ENCODE assay signal across 9 cellular contexts in genomic region chr10:102502337-102503151, GRCh38. TPM values are rescaled to one million over a fixed set of nuclear protein-coding genes. Genes with fewer than 3 reads are reported as not detected.
A peak's percentile ranks its signal among the peaks of the same experiment; 100 is the strongest.
DNase-seq lines count a peak whose midpoint lies in the region; ATAC-seq, FAIRE-seq and TF ChIP-seq lines count a peak whose summit lies in the region.
"Had no signal": no experiment of that assay in that cellular context is flagged by ENCODE, and none has a peak within 500 bp of the region (broad histone marks: within the 10 kb centered on the region; RNA-seq: fewer than 3 reads in every experiment).

TSS of gene ACTR1A (minus strand) at chr10:102502712. CDS start at chr10:102502647, 65 bp downstream.

- H3K27me3 Mint-ChIP-seq in activated CD4-positive, alpha-beta T cell treated with anti-CD3 and anti-CD28 coated beads for 36 hours: no peaks in the 10 kb centered on the region
- H3K27me3 Mint-ChIP-seq: stimulated activated naive CD8-positive, alpha-beta T cell treated with anti-CD3 and anti-CD28 coated beads, Interleukin-15, Interleukin-2, amounts not matched to agents 100 ng/mL and 50 ng/mL, for 24 hours had no signal

- peaks cover 3% of the 10 kb centered on the region for H3K36me3 Mint-ChIP-seq in activated CD4-positive, alpha-beta T cell treated with anti-CD3 and anti-CD28 coated beads for 36 hours (ENCODE audit: low read depth)

- H3K27ac ChIP-seq in kidney (ENCODE audit: low read depth in 2 of 2, low read length in 2 of 2): peak within 1 kb of the TSS; percentile 90

- H3K4me1 Mint-ChIP-seq in activated CD4-positive, alpha-beta T cell treated with anti-CD3 and anti-CD28 coated beads for 36 hours: peaks cover 31% of the 10 kb centered on the region

- H3K9me3 ChIP-seq in BE2C (no peaks in the 10 kb centered on the region), kidney (ENCODE audit: control insufficient read depth in 1 of 2, low read length in 2 of 2) (no peaks in the 10 kb centered on the region)

- CTCF ChIA-PET in activated CD4-positive, alpha-beta T cell treated with anti-CD3 and anti-CD28 coated beads for 36 hours (lab: Charles Lee): interaction anchor here (0.6 to 10.3 kb wide), 18 partner anchors 9 to 405 kb away, joined by 3 to 105 read pairs (median 4); partner anchors contain the start of genes GBF1, NOLC1 and TRIM8

- H3K27me3 ChIP-seq in BE2C: no peaks in the 10 kb centered on the region

- DNase-seq in BE2C: peak; percentile 94
- peak; percentile 74 for DNase-seq in GM19239 (ENCODE audit: insufficient read length, low spot score)
- DNase-seq in NCI-H524 (lab: John Stamatoyannopoulos, UW): peak; percentile 92 to 95
- peak; percentile 97 for DNase-seq in activated CD4-positive, alpha-beta T cell treated with anti-CD3 and anti-CD28 coated beads for 36 hours
- peak; percentile 100 for DNase-seq in choroid plexus epithelial cell (ENCODE audit: low read depth)
- peak; percentile 98 for DNase-seq in kidney
- peak; percentile 95 for DNase-seq in stimulated activated CD4-positive, alpha-beta T cell treated with anti-CD3 and anti-CD28 coated beads, Interleukin-15, amount 100 ng/mL, for 24 hours

- H3K36me3 ChIP-seq in BE2C: no peaks in the 10 kb centered on the region; the same call in 1 of the 2 replicates
- no peaks in the 10 kb centered on the region for H3K36me3 ChIP-seq in kidney (ENCODE audit: control insufficient read depth in 1 of 2, insufficient read depth in 2 of 2, low read length in 2 of 2)

- TF ChIP-seq CTCF in BE2C (IDR thresholded peaks at IDR 0.05; ENCODE audit: low read depth, low read length) (no peak), choroid plexus epithelial cell (conservative IDR thresholded peaks at IDR 0.05; ENCODE audit: low read depth, low read length) (no peak), kidney (IDR thresholded peaks at IDR 0.05; ENCODE audit: borderline replicate concordance, extremely low read depth, insufficient read depth) (no peak)

- ATAC-seq in HG03442 (IDR thresholded peaks at IDR 0.05; ENCODE audit: unreplicated experiment): peak; percentile 47
- ATAC-seq in activated CD4-positive, alpha-beta T cell treated with anti-CD3 and anti-CD28 coated beads for 36 hours: peak; percentile 54

- H3K4me1 ChIP-seq in BE2C (no peaks in the 10 kb centered on the region), kidney (ENCODE audit: control insufficient read depth in 1 of 2, insufficient read depth in 1 of 2, low read depth in 1 of 2, low read length in 2 of 2) (peaks cover 15 to 17% of the 10 kb centered on the region in 2 donors)

- H3K27ac Mint-ChIP-seq in activated CD4-positive, alpha-beta T cell treated with anti-CD3 and anti-CD28 coated beads for 36 hours: no peak within 1 kb of the TSS

- H3K4me3 ChIP-seq in BE2C (ENCODE audit: low read depth, low read length): peak within 1 kb of the TSS; percentile 99
- H3K4me3 ChIP-seq in choroid plexus epithelial cell (ENCODE audit: low read depth, low read length): peak within 1 kb of the TSS; percentile 99
- H3K4me3 ChIP-seq in kidney (ENCODE audit: low read length in 2 of 2): peak within 1 kb of the TSS; percentile 95 to 100

- H3K9me3 Mint-ChIP-seq in activated CD4-positive, alpha-beta T cell treated with anti-CD3 and anti-CD28 coated beads for 36 hours (ENCODE audit: low read depth): no peaks in the 10 kb centered on the region
- H3K9me3 Mint-ChIP-seq: stimulated activated naive CD8-positive, alpha-beta T cell treated with anti-CD3 and anti-CD28 coated beads, Interleukin-15, Interleukin-2, amounts not matched to agents 100 ng/mL and 50 ng/mL, for 24 hours had no signal

- peak within 1 kb of the TSS; percentile 78 to 90 for H3K9ac ChIP-seq in kidney (ENCODE audit: low read length in 2 of 2)

- intact Hi-C loops in activated CD4-positive, alpha-beta T cell treated with anti-CD3 and anti-CD28 coated beads for 36 hours (cut with DNase I, micrococcal nuclease): loop anchor here (1.0 to 5.0 kb wide), 28 partner anchors 41 to 1415 kb away; partner anchors contain the start of genes ARL3 (in 2 of the 2), CUEDC2 (in 2 of the 2), GBF1 (in 2 of the 2) and NOLC1 (in 2 of the 2)
- intact Hi-C loops in kidney (cut with DNase I): no loop called here

- POLR2A ChIA-PET in activated CD4-positive, alpha-beta T cell treated with anti-CD3 and anti-CD28 coated beads for 36 hours (lab: Charles Lee): interaction anchor here (0.7 to 1.0 kb wide), 2 partner anchors 31 to 82 kb away, joined by 3 read pairs; partner anchors contain the start of gene FBXL15

- H3K4me3 Mint-ChIP-seq in activated CD4-positive, alpha-beta T cell treated with anti-CD3 and anti-CD28 coated beads for 36 hours: no peak within 1 kb of the TSS
- H3K4me3 Mint-ChIP-seq: stimulated activated naive CD8-positive, alpha-beta T cell treated with anti-CD3 and anti-CD28 coated beads, Interleukin-15, Interleukin-2, amounts not matched to agents 100 ng/mL and 50 ng/mL, for 24 hours had no signal

- FAIRE-seq in GM19239 (lab: Jason Lieb, UNC) (no peak), kidney (lab: Jason Lieb, UNC) (peak; percentile 95)

RNA-seq across cellular contexts. Expression of gene ACTR1A, which starts in this region (rescaled TPM):
- 155 TPM for polyA plus RNA-seq in BE2C (2012; ENCODE audit: insufficient read depth, insufficient read length, low read depth)
- total RNA-seq in activated CD4-positive, alpha-beta T cell treated with anti-CD3 and anti-CD28 coated beads for 36 hours: 10 to 100 TPM; 51.1 to 53.3 TPM
- total RNA-seq in kidney: 74.2 TPM
- 74.7 TPM for polyA plus RNA-seq in kidney (ENCODE audit: insufficient read depth, low read depth, low replicate concordance)

Comparison
In these comparisons a context has a peak if more than half of its experiments do, and no peak if none do; other contexts are left out.
1. Peak in every context shown above with its lines: DNase-seq, ATAC-seq, H3K4me3 ChIP-seq and H3K27ac ChIP-seq.